ENCODE assay signal across 8 cellular contexts in genomic region chr4:72312032-72312650, GRCh38.
DNase-seq lines count a peak whose midpoint lies in the region; ATAC-seq and TF ChIP-seq lines count a peak whose summit lies in the region.

No MANE protein-coding gene starts in this region.

- H4K20me1 ChIP-seq in OCI-LY7 (ENCODE audit: insufficient read depth, low read length), result no peaks in the 10 kb centered on the region

- peak overlapping the region in 1 of 3 donors; percentile 15 for H3K9ac ChIP-seq in skeletal muscle tissue (ENCODE audit: low read depth in 1 of 3, low read length in 3 of 3)

- peak overlapping the region in 3 of 5 experiments; percentile 12 to 68 (median 57) for H3K4me3 Mint-ChIP-seq in brain

- no peaks in the 10 kb centered on the region for H3K27me3 Mint-ChIP-seq in brain

- H3K27ac ChIP-seq in skeletal muscle tissue (ENCODE audit: low read depth, low read length), result peak overlapping the region; percentile 20
- H3K27ac ChIP-seq in OCI-LY7 (ENCODE audit: low read depth, low read length, poor library complexity, severe bottlenecking), result no peak overlapping the region

- ATAC-seq in HG02884 (IDR thresholded peaks at IDR 0.05; ENCODE audit: unreplicated experiment), result no peak

- no peak overlapping the region for H2AFZ ChIP-seq in OCI-LY7 (ENCODE audit: low read length)

- H3K4me1 Mint-ChIP-seq in brain, result peaks cover 52% of the 10 kb centered on the region

- intact Hi-C loops in OCI-LY7 (cut with micrococcal nuclease; ENCODE audit: unreplicated experiment), result no loop called here

- TF ChIP-seq CTCF in brain (conservative IDR thresholded peaks at IDR 0.05) (no peak), OCI-LY7 (conservative IDR thresholded peaks at IDR 0.05; ENCODE audit: low read length) (no peak)

- H3K9me2 ChIP-seq in OCI-LY7 (ENCODE audit: insufficient read depth, low read length), result no peaks in the 10 kb centered on the region

- DNase-seq in GOT3 (lab: John Stamatoyannopoulos, UW) (peak; percentile 27), iPS DF 19.7 (ENCODE audit: low read depth, low spot score) (peak; percentile 69), NCI-H2196 treated with DMSO at 0.1 percent for 48 hours (lab: John Stamatoyannopoulos, UW; ENCODE audit: unreplicated experiment) (no peak), NCI-H2107 (lab: John Stamatoyannopoulos, UW) (no peak), OCI-LY7 (ENCODE audit: low spot score) (no peak)

- H3K36me3 Mint-ChIP-seq in brain, result no peaks in the 10 kb centered on the region

- H3K9me3 ChIP-seq in skeletal muscle tissue (ENCODE audit: control insufficient read depth in 3 of 3, low read length in 3 of 3), result no peaks in the 10 kb centered on the region
- H3K9me3 ChIP-seq in OCI-LY7 (ENCODE audit: low read length), result no peaks in the 10 kb centered on the region

- H3K4me3 ChIP-seq in skeletal muscle tissue (ENCODE audit: low read length in 3 of 3), result no peak overlapping the region
- no peak overlapping the region for H3K4me3 ChIP-seq in OCI-LY7 (ENCODE audit: low read depth, low read length, poor library complexity, severe bottlenecking)

- no peaks in the 10 kb centered on the region for H3K36me3 ChIP-seq in skeletal muscle tissue (ENCODE audit: control insufficient read depth in 3 of 3, insufficient read depth in 3 of 3, low read length in 3 of 3)
- no peaks in the 10 kb centered on the region for H3K36me3 ChIP-seq in OCI-LY7 (ENCODE audit: insufficient read depth, low read length)

- H3K27me3 ChIP-seq in skeletal muscle tissue (ENCODE audit: control insufficient read depth in 3 of 3, insufficient read depth in 3 of 3, low read length in 3 of 3), result no peaks in the 10 kb centered on the region

- no peak overlapping the region for H3K4me2 ChIP-seq in OCI-LY7 (ENCODE audit: low read length)

- H3K27ac Mint-ChIP-seq in brain, result peak overlapping the region; percentile 23 to 95 (median 85)

- POLR2A ChIA-PET in OCI-LY7 (lab: Charles Lee), result interaction anchor here (1.1 kb wide), 2 partner anchors 15 to 17 kb away, joined by 3 read pairs; no protein-coding TSS in a partner anchor

- BruUV-seq in OCI-LY7 (replicated peaks; lab: Mats Ljungman, UMichigan), result no TSS peak

- H3K9me3 Mint-ChIP-seq in brain, result no peaks in the 10 kb centered on the region

- H3K79me2 ChIP-seq in OCI-LY7 (ENCODE audit: insufficient read depth, low read depth, low read length), result no peaks in the 10 kb centered on the region

- H3K4me1 ChIP-seq in skeletal muscle tissue (ENCODE audit: control insufficient read depth in 3 of 3, insufficient read depth in 3 of 3, low read length in 3 of 3) (peaks cover 3 to 17% (median 14%) of the 10 kb centered on the region in 3 donors), OCI-LY7 (ENCODE audit: insufficient read depth, low read length, poor library complexity, severe bottlenecking) (no peaks in the 10 kb centered on the region)

- CTCF ChIA-PET in OCI-LY7 (lab: Charles Lee; ENCODE audit: unreplicated experiment), result no interaction called here

Comparison
In these comparisons a context has a peak if more than half of its experiments do, and no peak if none do; other contexts are left out.
1. DNase-seq: peak in GOT3 (single experiment) and iPS DF 19.7 (single experiment); none in NCI-H2196 treated with DMSO at 0.1 percent for 48 hours (single experiment), NCI-H2107 (single experiment) and OCI-LY7 (single experiment).